31 cellular contexts compared by ENCODE assay signal in the genomic region with DNA sequence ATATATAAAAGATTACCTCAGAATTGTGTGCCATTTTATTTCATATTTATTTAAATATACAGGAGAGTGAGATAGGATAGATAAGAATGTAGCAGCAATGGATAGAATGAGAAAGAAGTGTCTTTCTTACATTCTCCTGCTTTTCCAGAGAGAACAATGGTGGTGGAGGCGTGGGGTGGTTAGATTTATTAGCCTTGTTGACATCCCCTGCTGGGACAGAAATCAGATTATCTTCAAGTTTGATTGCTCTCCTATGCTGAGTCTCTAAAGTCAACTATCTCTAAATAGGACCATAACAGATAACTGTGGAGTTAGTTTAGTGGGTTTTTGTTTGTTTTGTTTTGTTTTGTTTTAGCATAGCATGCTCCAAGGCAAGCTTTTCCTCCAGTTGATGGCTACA.
"Had no signal": no experiment of that assay in that cellular context is flagged by ENCODE, and none has a peak within 500 bp of the region (broad histone marks: within the 10 kb centered on the region; RNA-seq: fewer than 3 reads in every experiment).

No MANE protein-coding gene starts in this region.

- ATAC-seq: activated CD4-positive, CD25-positive, alpha-beta regulatory T cell treated with anti-CD3 and anti-CD28 coated beads, Interleukin-2, amount 50 U/mL, for 24 hours; activated CD8-positive, alpha-beta T cell treated with anti-CD3 and anti-CD28 coated beads for 36 hours; activated naive CD8-positive, alpha-beta T cell treated with anti-CD3 and anti-CD28 coated beads, Interleukin-2, amount 50 U/mL, for 24 hours; body of pancreas; effector memory CD8-positive, alpha-beta T cell had no signal

- H3K27ac Mint-ChIP-seq: activated B cell treated with CpG ODN at 0.5 μM for 24 hours; activated CD8-positive, alpha-beta T cell treated with anti-CD3 and anti-CD28 coated beads for 36 hours; activated naive CD4-positive, alpha-beta T cell treated with anti-CD3 and anti-CD28 coated beads for 36 hours; activated naive CD4-positive, alpha-beta T cell treated with anti-CD3 and anti-CD28 coated beads, Interleukin-2, amount 50 U/mL, for 24 hours; activated naive CD8-positive, alpha-beta T cell treated with anti-CD3 and anti-CD28 coated beads for 36 hours; activated naive CD8-positive, alpha-beta T cell treated with anti-CD3 and anti-CD28 coated beads, Interleukin-2, amount 50 U/mL, for 24 hours; activated T-helper 1 cell treated with anti-CD3 and anti-CD28 coated beads, Interleukin-12 subunit alpha, Interleukin-12 subunit beta, Interleukin-2, Interleukin-4 antibody, amounts not matched to agents 30 ng/mL and 10 ng/mL and 1 ng/mL, durations not matched to agents 14 hours and 24 hours and 36 hours; activated T-helper 2 cell treated with anti-CD3 and anti-CD28 coated beads, Interferon-gamma antibody, Interleukin-2, Interleukin-4, amounts not matched to agents 10 μg/mL and 5 μg/mL and 100 μg/mL, durations not matched to agents 14 hours and 24 hours and 36 hours; effector memory CD8-positive, alpha-beta T cell had no signal

- H3K4me3 ChIP-seq: adrenal gland, body of pancreas, esophagus squamous epithelium had no signal

- H3K9me3 ChIP-seq: body of pancreas, esophagus squamous epithelium had no signal

- H3K36me3 ChIP-seq: adrenal gland, esophagus squamous epithelium had no signal

- H3K4me1 ChIP-seq: adrenal gland, body of pancreas, esophagus squamous epithelium had no signal

- H3K27me3 ChIP-seq: adrenal gland, body of pancreas, esophagus squamous epithelium had no signal

- H3K4me1 Mint-ChIP-seq: activated B cell treated with CpG ODN at 0.5 μM for 24 hours; activated naive CD4-positive, alpha-beta T cell treated with anti-CD3 and anti-CD28 coated beads, Interleukin-2, amount 50 U/mL, for 24 hours; activated naive CD8-positive, alpha-beta T cell treated with anti-CD3 and anti-CD28 coated beads for 36 hours; activated naive CD8-positive, alpha-beta T cell treated with anti-CD3 and anti-CD28 coated beads, Interleukin-2, amount 50 U/mL, for 24 hours had no signal

- H3K4me3 Mint-ChIP-seq: activated B cell treated with CpG ODN at 0.5 μM for 24 hours; activated CD8-positive, alpha-beta T cell treated with anti-CD3 and anti-CD28 coated beads for 36 hours; activated naive CD4-positive, alpha-beta T cell treated with anti-CD3 and anti-CD28 coated beads for 36 hours; activated naive CD4-positive, alpha-beta T cell treated with anti-CD3 and anti-CD28 coated beads, Interleukin-2, amount 50 U/mL, for 24 hours; activated naive CD8-positive, alpha-beta T cell treated with anti-CD3 and anti-CD28 coated beads for 36 hours; activated naive CD8-positive, alpha-beta T cell treated with anti-CD3 and anti-CD28 coated beads, Interleukin-2, amount 50 U/mL, for 24 hours; activated T-helper 1 cell treated with anti-CD3 and anti-CD28 coated beads, Interleukin-12 subunit alpha, Interleukin-12 subunit beta, Interleukin-2, Interleukin-4 antibody, amounts not matched to agents 30 ng/mL and 10 ng/mL and 1 ng/mL, durations not matched to agents 14 hours and 24 hours and 36 hours; effector memory CD8-positive, alpha-beta T cell had no signal

- H3K9me3 Mint-ChIP-seq: activated B cell treated with CpG ODN at 0.5 μM for 24 hours; activated CD8-positive, alpha-beta T cell treated with anti-CD3 and anti-CD28 coated beads for 36 hours; activated naive CD4-positive, alpha-beta T cell treated with anti-CD3 and anti-CD28 coated beads for 36 hours; activated naive CD4-positive, alpha-beta T cell treated with anti-CD3 and anti-CD28 coated beads, Interleukin-2, amount 50 U/mL, for 24 hours; activated naive CD8-positive, alpha-beta T cell treated with anti-CD3 and anti-CD28 coated beads, Interleukin-2, amount 50 U/mL, for 24 hours; activated T-helper 1 cell treated with anti-CD3 and anti-CD28 coated beads, Interleukin-12 subunit alpha, Interleukin-12 subunit beta, Interleukin-2, Interleukin-4 antibody, amounts not matched to agents 30 ng/mL and 10 ng/mL and 1 ng/mL, durations not matched to agents 14 hours and 24 hours and 36 hours; effector memory CD8-positive, alpha-beta T cell had no signal

- H3K27me3 Mint-ChIP-seq: activated B cell treated with CpG ODN at 0.5 μM for 24 hours; activated CD8-positive, alpha-beta T cell treated with anti-CD3 and anti-CD28 coated beads for 36 hours; activated naive CD4-positive, alpha-beta T cell treated with anti-CD3 and anti-CD28 coated beads, Interleukin-2, amount 50 U/mL, for 24 hours; activated naive CD8-positive, alpha-beta T cell treated with anti-CD3 and anti-CD28 coated beads for 36 hours; activated naive CD8-positive, alpha-beta T cell treated with anti-CD3 and anti-CD28 coated beads, Interleukin-2, amount 50 U/mL, for 24 hours; effector memory CD8-positive, alpha-beta T cell had no signal

- H3K27ac ChIP-seq: adrenal gland, body of pancreas, epithelial cell of prostate, esophagus squamous epithelium had no signal

- DNase-seq: activated B cell treated with CpG ODN at 0.5 μM for 24 hours; activated CD4-positive, alpha-beta T cell treated with anti-CD3 and anti-CD28 coated beads for 48 hours; activated CD4-positive, alpha-beta T cell treated with anti-CD3 and anti-CD28 coated beads, Interleukin-2, amount 50 U/mL, for 1 hour; activated CD4-positive, alpha-beta T cell treated with anti-CD3 and anti-CD28 coated beads, Interleukin-2, amount 50 U/mL, for 48 hours; activated CD8-positive, alpha-beta memory T cell treated with anti-CD3 and anti-CD28 coated beads for 24 hours; activated CD8-positive, alpha-beta T cell treated with anti-CD3 and anti-CD28 coated beads for 36 hours; activated effector memory CD4-positive, alpha-beta T cell treated with anti-CD3 and anti-CD28 coated beads, Interleukin-2, amount 50 U/mL, for 16 hours; activated naive CD4-positive, alpha-beta T cell treated with anti-CD3 and anti-CD28 coated beads for 36 hours; activated naive CD8-positive, alpha-beta T cell treated with anti-CD3 and anti-CD28 coated beads for 36 hours; activated naive CD8-positive, alpha-beta T cell treated with anti-CD3 and anti-CD28 coated beads, Interleukin-2, amount 50 U/mL, for 24 hours; activated T-cell treated with anti-CD3 and anti-CD28 coated beads, Interleukin-2, amount 50 U/mL, for 1 hour; activated T-cell treated with anti-CD3 and anti-CD28 coated beads, Interleukin-2, amount 50 U/mL, for 48 hours; adrenal gland; amygdala; aorta; body of pancreas; caudate nucleus; cortex of kidney; dermis blood vessel endothelial cell; effector CD4-positive, alpha-beta T cell; effector memory CD8-positive, alpha-beta T cell; esophagus squamous epithelium; foreskin melanocyte; head of caudate nucleus; hippocampal formation; T-helper 2 cell had no signal

- H3K36me3 Mint-ChIP-seq: activated naive CD4-positive, alpha-beta T cell treated with anti-CD3 and anti-CD28 coated beads, Interleukin-2, amount 50 U/mL, for 24 hours; activated naive CD8-positive, alpha-beta T cell treated with anti-CD3 and anti-CD28 coated beads for 36 hours had no signal
